ENCODE assay signal across 17 cellular contexts in the genomic region with DNA sequence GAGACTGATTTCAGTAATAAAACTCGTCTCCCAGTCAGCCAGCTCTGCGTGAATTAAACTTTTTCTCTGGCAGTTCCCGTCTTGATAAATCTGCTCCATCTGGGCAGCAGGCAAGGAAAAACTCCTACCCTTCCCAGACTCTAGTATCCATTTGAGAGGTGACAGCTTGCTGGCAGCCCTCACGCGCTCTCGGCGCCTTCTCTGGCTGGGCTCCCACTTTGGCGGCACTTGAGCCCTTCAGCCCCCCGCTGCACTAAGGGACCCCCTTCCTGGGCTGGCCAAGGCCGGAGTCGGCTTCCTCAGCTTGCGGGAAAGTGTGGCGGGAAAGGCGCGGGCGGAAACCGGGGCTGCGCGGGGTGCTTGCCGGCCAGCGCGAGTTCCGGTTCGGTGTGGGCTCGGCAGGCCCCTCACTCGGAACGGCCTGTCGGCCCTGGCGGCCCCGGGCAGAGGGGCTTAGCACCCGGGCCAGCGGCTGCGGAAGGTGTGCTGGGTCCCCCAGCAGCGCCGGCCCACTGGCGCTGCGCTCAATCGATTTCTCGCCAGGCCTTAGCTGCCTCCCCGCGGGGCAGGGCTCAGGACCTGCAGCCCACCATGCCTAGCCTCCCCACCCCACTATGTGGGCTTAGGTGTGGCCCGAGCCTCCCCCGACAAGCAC. TPM values are rescaled to one million over a fixed set of nuclear protein-coding genes. Genes with fewer than 3 reads are reported as not detected.
DNase-seq lines count a peak whose midpoint lies in the region; ATAC-seq and TF ChIP-seq lines count a peak whose summit lies in the region.
"Had no signal": no experiment of that assay in that cellular context is flagged by ENCODE, and none has a peak within 500 bp of the region (broad histone marks: within the 10 kb centered on the region; RNA-seq: fewer than 3 reads in every experiment).

No MANE protein-coding gene starts in this region.

- H4K20me1 ChIP-seq in osteoblast (ENCODE audit: insufficient read depth, low read length), result no peaks in the 10 kb centered on the region

- H3K9me3 ChIP-seq in heart left ventricle (no peaks in the 10 kb centered on the region), osteoblast (ENCODE audit: low read depth, low read length) (no peaks in the 10 kb centered on the region), aorta (ENCODE audit: control insufficient read depth, low read length) (no peaks in the 10 kb centered on the region)

- no peak for ATAC-seq in activated naive CD8-positive, alpha-beta T cell treated with anti-CD3 and anti-CD28 coated beads, Interleukin-2, amount 10 ng/mL, durations not matched to agents 7 days and 5 days (ENCODE audit: low read depth)
- ATAC-seq in heart left ventricle, result peak in 3 of 4 donors; percentile 5 to 27 (median 14)
- ATAC-seq in aorta (ENCODE audit: low FRiP score), result peak; percentile 62
- ATAC-seq: activated naive CD8-positive, alpha-beta T cell treated with anti-CD3 and anti-CD28 coated beads, Interleukin-2, amount 50 U/mL, for 24 hours; GM12878; T-helper 17 cell had no signal

- intact Hi-C loops in heart left ventricle (cut with DNase I) (no loop called here), aorta (cut with DNase I) (loop anchor here in 1 of 2 donors (2.0 kb wide), 1 partner anchor 22 kb away; a partner anchor contains a TSS)

- 28 to 41% (median 36%) methylated on average over 14 to 43 of the region's 43 CpGs for WGBS in heart left ventricle, 4 donors
- WGBS in aorta, 2 donors, result 23 to 28% methylated on average over 41 to 43 of the region's 43 CpGs

- peak overlapping the region; percentile 19 for H3K4me3 Mint-ChIP-seq in activated naive CD8-positive, alpha-beta T cell treated with anti-CD3 and anti-CD28 coated beads, Interleukin-2, amount 10 ng/mL, durations not matched to agents 7 days and 5 days
- H3K4me3 Mint-ChIP-seq in activated naive CD8-positive, alpha-beta T cell treated with anti-CD3 and anti-CD28 coated beads for 36 hours, result no peak overlapping the region
- H3K4me3 Mint-ChIP-seq: activated naive CD8-positive, alpha-beta T cell treated with anti-CD3 and anti-CD28 coated beads, Interleukin-2, amount 50 U/mL, for 24 hours; CD4-positive, alpha-beta T cell; T-helper 17 cell had no signal

- H3K36me3 ChIP-seq in heart left ventricle (no peaks in the 10 kb centered on the region), osteoblast (ENCODE audit: insufficient read depth, low read length) (no peaks in the 10 kb centered on the region), aorta (ENCODE audit: control insufficient read depth in 1 of 2, insufficient read depth in 2 of 2, low read length in 1 of 2) (no peaks in the 10 kb centered on the region)

- H3K4me3 ChIP-seq in heart left ventricle, result peak overlapping the region in 6 of 12 donors; percentile 6 to 36 (median 26)
- peak overlapping the region; percentile 55 for H3K4me3 ChIP-seq in osteoblast (ENCODE audit: insufficient read depth, low read length)
- H3K4me3 ChIP-seq in aorta (ENCODE audit: low read length in 2 of 2), result no peak overlapping the region
- H3K4me3 ChIP-seq: GM12878 had no signal

- DNase-seq in activated naive CD8-positive, alpha-beta T cell treated with anti-CD3 and anti-CD28 coated beads, Interleukin-2, amount 10 ng/mL, durations not matched to agents 7 days and 5 days, result no peak
- no peak for DNase-seq in activated naive CD8-positive, alpha-beta T cell treated with anti-CD3 and anti-CD28 coated beads for 36 hours
- DNase-seq in heart left ventricle, result peak in 1 of 5 donors; percentile 66
- no peak for DNase-seq in osteoblast (ENCODE audit: insufficient read length, low spot score, missing footprints)
- no peak for DNase-seq in aorta
- DNase-seq in T1000 (lab: John Stamatoyannopoulos, UW), result no peak
- DNase-seq in stimulated activated CD4-positive, alpha-beta T cell treated with anti-CD3 and anti-CD28 coated beads, Interleukin-2, amount 100 ng/mL, for 24 hours, result no peak
- DNase-seq in NCI-H526 (lab: John Stamatoyannopoulos, UW), result no peak
- DNase-seq: activated naive CD8-positive, alpha-beta T cell treated with anti-CD3 and anti-CD28 coated beads, Interleukin-2, amount 50 U/mL, for 24 hours; CD4-positive, alpha-beta T cell; cortex of kidney; NCI-H187; NCI-H82; occipital lobe; RPMI8226; T-helper 17 cell had no signal

- TF ChIP-seq CTCF in heart left ventricle (IDR thresholded peaks at IDR 0.05) (no peak), osteoblast (IDR thresholded peaks at IDR 0.05; ENCODE audit: extremely low read depth, low read depth, low read length) (no peak)

- H3K4me1 Mint-ChIP-seq in activated naive CD8-positive, alpha-beta T cell treated with anti-CD3 and anti-CD28 coated beads, Interleukin-2, amount 10 ng/mL, durations not matched to agents 7 days and 5 days, result peaks cover 12% of the 10 kb centered on the region
- H3K4me1 Mint-ChIP-seq in activated naive CD8-positive, alpha-beta T cell treated with anti-CD3 and anti-CD28 coated beads for 36 hours, result peaks cover 6% of the 10 kb centered on the region
- H3K4me1 Mint-ChIP-seq: T-helper 17 cell had no signal

- peak overlapping the region; percentile 73 for H3K4me2 ChIP-seq in osteoblast (ENCODE audit: insufficient read depth, low read length)

- peaks cover 0 to 15% (median 0%) of the 10 kb centered on the region in 9 donors for H3K27me3 ChIP-seq in heart left ventricle
- H3K27me3 ChIP-seq in osteoblast (ENCODE audit: insufficient read depth, low read length), result no peaks in the 10 kb centered on the region
- H3K27me3 ChIP-seq in aorta (ENCODE audit: control insufficient read depth in 1 of 2, insufficient read depth in 2 of 2, low read length in 1 of 2), result no peaks in the 10 kb centered on the region

- POLR2A ChIA-PET in activated naive CD8-positive, alpha-beta T cell treated with anti-CD3 and anti-CD28 coated beads, Interleukin-2, amount 10 ng/mL, durations not matched to agents 7 days and 5 days (lab: Charles Lee), result interaction anchor here (0.5 kb wide), 1 partner anchor 1526 kb away, joined by 4 read pairs; no protein-coding TSS in a partner anchor

- no peaks in the 10 kb centered on the region for H3K36me3 Mint-ChIP-seq in activated naive CD8-positive, alpha-beta T cell treated with anti-CD3 and anti-CD28 coated beads, Interleukin-2, amount 10 ng/mL, durations not matched to agents 7 days and 5 days
- no peaks in the 10 kb centered on the region for H3K36me3 Mint-ChIP-seq in activated naive CD8-positive, alpha-beta T cell treated with anti-CD3 and anti-CD28 coated beads for 36 hours

- H3K27me3 Mint-ChIP-seq in activated naive CD8-positive, alpha-beta T cell treated with anti-CD3 and anti-CD28 coated beads, Interleukin-2, amount 10 ng/mL, durations not matched to agents 7 days and 5 days, result peaks cover 39% of the 10 kb centered on the region
- H3K27me3 Mint-ChIP-seq in activated naive CD8-positive, alpha-beta T cell treated with anti-CD3 and anti-CD28 coated beads for 36 hours, result peaks cover 52% of the 10 kb centered on the region

- H3K79me2 ChIP-seq in osteoblast (ENCODE audit: insufficient read depth, low read length), result no peaks in the 10 kb centered on the region

- H3K9me3 Mint-ChIP-seq in activated naive CD8-positive, alpha-beta T cell treated with anti-CD3 and anti-CD28 coated beads, Interleukin-2, amount 10 ng/mL, durations not matched to agents 7 days and 5 days, result no peaks in the 10 kb centered on the region
- no peaks in the 10 kb centered on the region for H3K9me3 Mint-ChIP-seq in activated naive CD8-positive, alpha-beta T cell treated with anti-CD3 and anti-CD28 coated beads for 36 hours
- H3K9me3 Mint-ChIP-seq: activated naive CD8-positive, alpha-beta T cell treated with anti-CD3 and anti-CD28 coated beads, Interleukin-2, amount 50 U/mL, for 24 hours; CD4-positive, alpha-beta T cell had no signal

- H3K27ac Mint-ChIP-seq in activated naive CD8-positive, alpha-beta T cell treated with anti-CD3 and anti-CD28 coated beads, Interleukin-2, amount 10 ng/mL, durations not matched to agents 7 days and 5 days, result no peak overlapping the region
- no peak overlapping the region for H3K27ac Mint-ChIP-seq in activated naive CD8-positive, alpha-beta T cell treated with anti-CD3 and anti-CD28 coated beads for 36 hours
- H3K27ac Mint-ChIP-seq: activated naive CD8-positive, alpha-beta T cell treated with anti-CD3 and anti-CD28 coated beads, Interleukin-2, amount 50 U/mL, for 24 hours; CD4-positive, alpha-beta T cell; T-helper 17 cell had no signal

- peak overlapping the region; percentile 78 for H2AFZ ChIP-seq in osteoblast (ENCODE audit: low read length)

- H3K4me1 ChIP-seq in heart left ventricle (peaks cover 0 to 24% (median 10%) of the 10 kb centered on the region in 12 donors), osteoblast (ENCODE audit: insufficient read depth, low read length) (peaks cover 9% of the 10 kb centered on the region), aorta (ENCODE audit: control insufficient read depth in 1 of 2, insufficient read depth in 2 of 2, low read length in 2 of 2) (no peaks in the 10 kb centered on the region)

- TF ChIP-seq POLR2A in heart left ventricle (IDR thresholded peaks at IDR 0.05), result no peak

- H3K27ac ChIP-seq in heart left ventricle, result no peak overlapping the region
- no peak overlapping the region for H3K27ac ChIP-seq in osteoblast (ENCODE audit: low read depth, low read length)
- H3K27ac ChIP-seq in aorta (ENCODE audit: low read depth in 1 of 2, low read length in 2 of 2), result peak overlapping the region in 1 of 2 donors; percentile 66

RNA-seq across cellular contexts. Expression of a gene that starts 21.8 kb away (rescaled TPM):
- 10 to 100 TPM; 11.0 to 14.0 TPM for total RNA-seq in activated naive CD8-positive, alpha-beta T cell treated with anti-CD3 and anti-CD28 coated beads, Interleukin-2, amount 10 ng/mL, durations not matched to agents 7 days and 5 days
- total RNA-seq in activated naive CD8-positive, alpha-beta T cell treated with anti-CD3 and anti-CD28 coated beads for 36 hours, result 1 to 10 TPM; 2.6 to 3.3 TPM
- total RNA-seq in heart left ventricle, result 100 to 1,000 TPM in 5 of 9 donors, 10 to 100 TPM in 4; 67.8 to 160 (median 115) TPM
- 100 to 1,000 TPM; 140 to 294 TPM for polyA plus RNA-seq in heart left ventricle
- 6.5 and 7.4 TPM in 2 replicates for total RNA-seq in osteoblast
- total RNA-seq in aorta, result 10 to 100 TPM; 17.3 to 23.8 TPM
- 10 to 100 TPM; 33.3 to 34.5 TPM for polyA plus RNA-seq in aorta
